In genomic region chr10:3357729-3358128, GRCh38 we compare ENCODE assay signal across 20 cellular contexts.
DNase-seq lines count a peak whose midpoint lies in the region; ATAC-seq and TF ChIP-seq lines count a peak whose summit lies in the region.
"Had no signal": no experiment of that assay in that cellular context is flagged by ENCODE, and none has a peak within 500 bp of the region (broad histone marks: within the 10 kb centered on the region; RNA-seq: fewer than 3 reads in every experiment).

No MANE protein-coding gene starts in this region.

- H3K27ac ChIP-seq in upper lobe of right lung = no peak overlapping the region
- H3K27ac ChIP-seq: GM23248, HL-60 had no signal

- H3K4me1 ChIP-seq in upper lobe of right lung = no peaks in the 10 kb centered on the region
- H3K4me1 ChIP-seq: BE2C, HAP-1 had no signal

- TF ChIP-seq CTCF in upper lobe of right lung (IDR thresholded peaks at IDR 0.05) = no peak

- peak; percentile 42 for DNase-seq in CD1c-positive myeloid dendritic cell (ENCODE audit: extremely low spot score)
- peak; percentile 57 to 65 for DNase-seq in Kasumi-1 (lab: John Stamatoyannopoulos, UW)
- no peak for DNase-seq in left lobe of liver (ENCODE audit: low spot score)
- no peak for DNase-seq in upper lobe of right lung
- DNase-seq in stimulated activated CD4-positive, alpha-beta T cell treated with anti-CD3 and anti-CD28 coated beads, Interleukin-4, amount 100 ng/mL, for 4 hours = no peak
- DNase-seq in COLO668 (lab: John Stamatoyannopoulos, UW; ENCODE audit: unreplicated experiment) = no peak
- no peak for DNase-seq in activated naive CD4-positive, alpha-beta T cell (lab: John Stamatoyannopoulos, UW)
- DNase-seq: ACHN; BE2C; CD8-positive, alpha-beta T cell; COR-L47; DMS 273 treated with DMSO at 0.1 percent for 48 hours; DMS53; DND-41; EL; GM23248 had no signal

- H3K9me3 Mint-ChIP-seq in stimulated activated memory B cell treated with anti-CD40 and anti-IgM and Interleukin-4, amounts not matched to agents 10 μg/mL and 1 μg/mL and 100 μg/mL, for 72 hours = peaks cover 27% of the 10 kb centered on the region

- H3K4me3 Mint-ChIP-seq in stimulated activated memory B cell treated with anti-CD40 and anti-IgM and Interleukin-4, amounts not matched to agents 10 μg/mL and 1 μg/mL and 100 μg/mL, for 72 hours = no peak overlapping the region
- H3K4me3 Mint-ChIP-seq: CD14-positive monocyte; CD8-positive, alpha-beta T cell had no signal

- H3K27ac Mint-ChIP-seq in stimulated activated memory B cell treated with anti-CD40 and anti-IgM and Interleukin-4, amounts not matched to agents 10 μg/mL and 1 μg/mL and 100 μg/mL, for 72 hours = no peak overlapping the region
- H3K27ac Mint-ChIP-seq: CD8-positive, alpha-beta T cell had no signal

- peaks cover 6% of the 10 kb centered on the region for H3K36me3 Mint-ChIP-seq in stimulated activated memory B cell treated with anti-CD40 and anti-IgM and Interleukin-4, amounts not matched to agents 10 μg/mL and 1 μg/mL and 100 μg/mL, for 72 hours
- H3K36me3 Mint-ChIP-seq: CD14-positive monocyte; CD8-positive, alpha-beta T cell had no signal

- intact Hi-C loops in upper lobe of right lung (cut with DNase I) = no loop called here

- H3K27me3 Mint-ChIP-seq in stimulated activated memory B cell treated with anti-CD40 and anti-IgM and Interleukin-4, amounts not matched to agents 10 μg/mL and 1 μg/mL and 100 μg/mL, for 72 hours = peaks cover 12% of the 10 kb centered on the region

- no peaks in the 10 kb centered on the region for H3K9me3 ChIP-seq in upper lobe of right lung
- H3K9me3 ChIP-seq: BE2C, HAP-1 had no signal

- no peak overlapping the region for H3K4me3 ChIP-seq in upper lobe of right lung
- H3K4me3 ChIP-seq: GM23248, HAP-1 had no signal

- H3K27me3 ChIP-seq in upper lobe of right lung = no peaks in the 10 kb centered on the region
- H3K27me3 ChIP-seq: BE2C had no signal

- peak; percentile 29 for ATAC-seq in left lobe of liver
- peak; percentile 68 for ATAC-seq in upper lobe of right lung
- no peak for ATAC-seq in stimulated activated memory B cell treated with anti-CD40 and anti-IgM and Interleukin-4, amounts not matched to agents 10 μg/mL and 1 μg/mL and 100 μg/mL, for 72 hours
- ATAC-seq: CD8-positive, alpha-beta T cell had no signal

- H3K36me3 ChIP-seq in upper lobe of right lung = no peaks in the 10 kb centered on the region
- H3K36me3 ChIP-seq: BE2C, HAP-1 had no signal

- peaks cover 6% of the 10 kb centered on the region for H3K4me1 Mint-ChIP-seq in stimulated activated memory B cell treated with anti-CD40 and anti-IgM and Interleukin-4, amounts not matched to agents 10 μg/mL and 1 μg/mL and 100 μg/mL, for 72 hours

Comparison
In these comparisons a context has a peak if more than half of its experiments do, and no peak if none do; other contexts are left out.
1. DNase-seq: peak in CD1c-positive myeloid dendritic cell (single experiment) and Kasumi-1 (2 of 2); none in left lobe of liver (single experiment), upper lobe of right lung (single experiment), stimulated activated CD4-positive, alpha-beta T cell treated with anti-CD3 and anti-CD28 coated beads, Interleukin-4, amount 100 ng/mL, for 4 hours (0 of 2), COLO668 (single experiment) and activated naive CD4-positive, alpha-beta T cell (0 of 4).